In genomic region chr7:69800495-69800894, GRCh38 we compare ENCODE assay signal across 12 cellular contexts.
DNase-seq lines count a peak whose midpoint lies in the region; ATAC-seq and TF ChIP-seq lines count a peak whose summit lies in the region.
"Had no signal": no experiment of that assay in that cellular context is flagged by ENCODE, and none has a peak within 500 bp of the region (broad histone marks: within the 10 kb centered on the region; RNA-seq: fewer than 3 reads in every experiment).

No MANE protein-coding gene starts in this region.

- no peaks in the 10 kb centered on the region for H3K36me3 Mint-ChIP-seq in Caco-2 (ENCODE audit: insufficient read depth, unreplicated experiment)
- H3K36me3 Mint-ChIP-seq: activated CD4-positive, alpha-beta memory T cell treated with anti-CD3 and anti-CD28 coated beads for 36 hours; activated naive CD8-positive, alpha-beta T cell had no signal

- H3K36me3 ChIP-seq in Caco-2 (ENCODE audit: control insufficient read depth, insufficient read depth, low read length) (no peaks in the 10 kb centered on the region), MG63 (no peaks in the 10 kb centered on the region), esophagus squamous epithelium (no peaks in the 10 kb centered on the region)

- intact Hi-C loops in Caco-2 (cut with micrococcal nuclease; ENCODE audit: unreplicated experiment) (loop anchor here (1.0 to 10.0 kb wide), 6 partner anchors 16 to 206 kb away; partner anchors contain the start of gene AUTS2), esophagus squamous epithelium (cut with DNase I) (no loop called here)

- ATAC-seq in esophagus mucosa (peak; percentile 44), GM21529 (IDR thresholded peaks at IDR 0.05; ENCODE audit: unreplicated experiment) (no peak), HG03571 (IDR thresholded peaks at IDR 0.05; ENCODE audit: unreplicated experiment) (no peak)

- no peak overlapping the region for H3K27ac ChIP-seq in esophagus squamous epithelium

- CTCF ChIA-PET in Caco-2 (lab: Charles Lee) = interaction anchor here (0.9 kb wide), 1 partner anchor 16 kb away, joined by 3 read pairs; no protein-coding TSS in a partner anchor

- H3K4me1 ChIP-seq in Caco-2 (peaks cover 48% of the 10 kb centered on the region), esophagus squamous epithelium (peaks cover 0 to 19% (median 3%) of the 10 kb centered on the region in 3 donors)

- no peak overlapping the region for H3K4me3 ChIP-seq in Caco-2 (ENCODE audit: low read depth, low read length)
- no peak overlapping the region for H3K4me3 ChIP-seq in MG63
- no peak overlapping the region for H3K4me3 ChIP-seq in esophagus squamous epithelium

- POLR2A ChIA-PET in Caco-2 (lab: Charles Lee) = no interaction called here

- peak; percentile 80 to 89 for DNase-seq in Caco-2
- DNase-seq in MG63 = peak; percentile 7
- DNase-seq in mucosa of gallbladder (ENCODE audit: low spot score) = peak; percentile 32
- DNase-seq in esophagus squamous epithelium (lab: John Stamatoyannopoulos, UW) = no peak
- DNase-seq in glomerular visceral epithelial cell (ENCODE audit: extremely low spot score) = no peak
- DNase-seq: activated CD4-positive, alpha-beta memory T cell treated with anti-CD3 and anti-CD28 coated beads for 36 hours; COR-L47; NCI-H446 had no signal

- BruUV-seq in Caco-2 (replicated peaks; lab: Mats Ljungman, UMichigan) = no TSS peak

- H3K9me3 ChIP-seq in Caco-2 = no peaks in the 10 kb centered on the region
- no peaks in the 10 kb centered on the region for H3K9me3 ChIP-seq in MG63
- no peaks in the 10 kb centered on the region for H3K9me3 ChIP-seq in esophagus squamous epithelium

- TF ChIP-seq CTCF in Caco-2 (IDR thresholded peaks at IDR 0.05; ENCODE audit: insufficient read depth in 1 of 2, low read depth in 1 of 2, low read length in 1 of 2, severe bottlenecking in 1 of 2, unreplicated experiment in 1 of 2) = no peak
- no peak for TF ChIP-seq CTCF in esophagus squamous epithelium (IDR thresholded peaks at IDR 0.05)

- peak overlapping the region; percentile 25 for H3K4me3 Mint-ChIP-seq in Caco-2 (ENCODE audit: unreplicated experiment)
- H3K4me3 Mint-ChIP-seq: activated CD4-positive, alpha-beta memory T cell treated with anti-CD3 and anti-CD28 coated beads for 36 hours; activated naive CD8-positive, alpha-beta T cell had no signal

- no peaks in the 10 kb centered on the region; the same call in 1 of the 2 replicates for H3K27me3 ChIP-seq in Caco-2 (replicated peaks; ENCODE audit: control insufficient read depth, insufficient read depth, low read length)
- no peaks in the 10 kb centered on the region for H3K27me3 ChIP-seq in MG63
- H3K27me3 ChIP-seq in esophagus squamous epithelium = peaks cover 0 to 7% (median 0%) of the 10 kb centered on the region in 4 donors

- H3K4me1 Mint-ChIP-seq in Caco-2 (ENCODE audit: low read depth, unreplicated experiment) = peaks cover 38% of the 10 kb centered on the region

- peak overlapping the region; percentile 56 for H3K27ac Mint-ChIP-seq in Caco-2 (ENCODE audit: unreplicated experiment)
- H3K27ac Mint-ChIP-seq: activated CD4-positive, alpha-beta memory T cell treated with anti-CD3 and anti-CD28 coated beads for 36 hours; activated naive CD8-positive, alpha-beta T cell had no signal

- TF ChIP-seq POLR2A in esophagus squamous epithelium (IDR thresholded peaks at IDR 0.05) = no peak

- no peaks in the 10 kb centered on the region for H3K9me3 Mint-ChIP-seq in Caco-2 (ENCODE audit: unreplicated experiment)
- H3K9me3 Mint-ChIP-seq: activated CD4-positive, alpha-beta memory T cell treated with anti-CD3 and anti-CD28 coated beads for 36 hours had no signal

- no peaks in the 10 kb centered on the region for H3K27me3 Mint-ChIP-seq in Caco-2 (ENCODE audit: insufficient read depth, unreplicated experiment)
- H3K27me3 Mint-ChIP-seq: activated CD4-positive, alpha-beta memory T cell treated with anti-CD3 and anti-CD28 coated beads for 36 hours; activated naive CD8-positive, alpha-beta T cell had no signal

Comparison
In these comparisons a context has a peak if more than half of its experiments do, and no peak if none do; other contexts are left out.
1. DNase-seq: peak in Caco-2 (2 of 2), MG63 (single experiment) and mucosa of gallbladder (single experiment); none in esophagus squamous epithelium (single experiment) and glomerular visceral epithelial cell (single experiment).